ENCODE assay signal across 8 cellular contexts in the genomic region with DNA sequence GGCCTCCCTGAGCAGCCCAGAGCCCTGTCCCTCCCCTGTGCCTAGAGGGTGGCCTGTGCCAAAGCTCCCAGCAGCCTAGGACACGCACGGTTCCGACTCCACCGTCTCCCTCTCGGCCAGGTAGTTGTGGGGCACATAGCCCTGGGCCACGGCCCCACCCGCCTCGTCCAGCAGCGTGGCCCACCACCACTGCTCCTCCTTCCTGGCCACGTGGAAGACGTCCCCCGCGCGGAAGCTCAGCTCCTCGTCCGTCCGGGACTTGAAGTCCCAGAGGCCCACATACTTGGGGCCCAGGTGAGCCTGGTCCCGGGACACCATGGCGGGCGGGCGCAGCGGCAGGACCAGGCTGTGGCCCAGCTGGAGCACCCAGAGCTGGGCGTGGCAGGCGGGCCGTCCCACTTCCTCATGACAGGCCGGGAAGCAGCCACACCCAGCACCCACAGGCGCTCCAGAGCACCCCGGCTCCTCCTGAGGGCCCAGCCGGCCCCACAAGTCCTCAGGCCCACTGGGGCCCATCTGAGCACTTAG. TPM values are rescaled to one million over a fixed set of nuclear protein-coding genes. Genes with fewer than 3 reads are reported as not detected.
DNase-seq lines count a peak whose midpoint lies in the region; ATAC-seq and TF ChIP-seq lines count a peak whose summit lies in the region.

A gene (minus strand): TSS at position 380 of the 528 bp plus-strand sequence. CDS start 62 bp downstream, at position 318.

- no peak for TF ChIP-seq CTCF in ascending aorta (IDR thresholded peaks at IDR 0.05)
- TF ChIP-seq CTCF in lower leg skin (IDR thresholded peaks at IDR 0.05): no peak

- peaks cover 1% of the 10 kb centered on the region for H3K36me3 Mint-ChIP-seq in IgD-negative memory B cell

- TF ChIP-seq POLR2A in lower leg skin (IDR thresholded peaks at IDR 0.05): no peak

- no peaks in the 10 kb centered on the region for H3K27me3 Mint-ChIP-seq in IgD-negative memory B cell

- peak within 1 kb of the TSS; percentile 39 to 89 (median 77) for H3K27ac Mint-ChIP-seq in IgD-negative memory B cell

- H3K9me3 Mint-ChIP-seq in IgD-negative memory B cell: no peaks in the 10 kb centered on the region

- ATAC-seq in Right ventricle myocardium superior (ENCODE audit: poor library complexity) (peak; percentile 41), GM18907 (IDR thresholded peaks at IDR 0.05; ENCODE audit: unreplicated experiment) (no peak)

- H3K27ac ChIP-seq in ascending aorta (no peak within 1 kb of the TSS), urinary bladder (ENCODE audit: low read depth) (peak within 1 kb of the TSS; percentile 86)

- 27 to 64% methylated on average over 4 to 11 of the region's 29 CpGs for WGBS in lower leg skin, 2 donors
- WGBS in urinary bladder: 76% methylated on average over 29 of the region's 29 CpGs

- no peaks in the 10 kb centered on the region for H3K36me3 ChIP-seq in ascending aorta
- no peaks in the 10 kb centered on the region for H3K36me3 ChIP-seq in urinary bladder (ENCODE audit: insufficient read depth)

- H3K4me3 Mint-ChIP-seq in IgD-negative memory B cell: peak within 1 kb of the TSS; percentile 58 to 92 (median 82)

- peaks cover 2 to 7% (median 4%) of the 10 kb centered on the region in 3 donors for H3K4me1 Mint-ChIP-seq in IgD-negative memory B cell

- DNase-seq in Right ventricle myocardium superior (peak; percentile 81), cardiac septum (ENCODE audit: low spot score) (no peak), ascending aorta (ENCODE audit: low spot score in 2 of 2) (no peak), lower leg skin (ENCODE audit: low spot score in 2 of 2) (peak; percentile 72 to 94), DMS79 (lab: John Stamatoyannopoulos, UW) (no peak)

- peaks cover 8% of the 10 kb centered on the region for H3K27me3 ChIP-seq in ascending aorta

- intact Hi-C loops in Right ventricle myocardium superior (cut with DNase I): loop anchor here (5.0 kb wide), 1 partner anchor 75 kb away; no protein-coding TSS in a partner anchor
- intact Hi-C loops in cardiac septum (cut with DNase I): loop anchor here (2.0 to 10.0 kb wide), 4 partner anchors 75 to 585 kb away; a partner anchor contains a TSS
- intact Hi-C loops in ascending aorta (cut with DNase I): no loop called here
- intact Hi-C loops in lower leg skin (cut with DNase I; ENCODE audit: low total_unique reads): no loop called here

- H3K9me3 ChIP-seq in ascending aorta: no peaks in the 10 kb centered on the region

- H3K4me1 ChIP-seq in ascending aorta (peaks cover 0 to 2% of the 10 kb centered on the region in 2 donors), urinary bladder (ENCODE audit: insufficient read depth) (no peaks in the 10 kb centered on the region)

- peak within 1 kb of the TSS; percentile 5 to 32 for H3K4me3 ChIP-seq in ascending aorta
- peak within 1 kb of the TSS; percentile 29 for H3K4me3 ChIP-seq in lower leg skin (ENCODE audit: low read depth, poor library complexity, severe bottlenecking)
- H3K4me3 ChIP-seq in urinary bladder (ENCODE audit: low read depth, low read length): peak within 1 kb of the TSS; percentile 6

RNA-seq across cellular contexts. Expression of the gene that starts here (rescaled TPM):
- total RNA-seq in Right ventricle myocardium superior (0.13 TPM), cardiac septum (not detected), ascending aorta (not detected), lower leg skin (100 to 1,000 TPM in 1 of 4 donors, 10 to 100 TPM in 3; 72.4 to 101 (median 79.9) TPM), urinary bladder (2.8 TPM)
- polyA plus RNA-seq in IgD-negative memory B cell (1.3 TPM), urinary bladder (3.4 TPM)

Comparison
In these comparisons a context has a peak if more than half of its experiments do, and no peak if none do; other contexts are left out.
1. RNA of the gene that starts here (total RNA-seq): 72.4 to 101 TPM in lower leg skin; 2.8 TPM in urinary bladder (single experiment), 0.13 TPM in Right ventricle myocardium superior (single experiment), not detected in cardiac septum (single experiment) and not detected in ascending aorta (single experiment); every median in the first group is over 10 times any median in the second.
2. Peak in DNase-seq and ATAC-seq in Right ventricle myocardium superior; RNA of the gene not detected or under 1 TPM.
3. DNase-seq: peak in lower leg skin (2 of 2); none in cardiac septum (single experiment), ascending aorta (0 of 2) and DMS79 (single experiment).
4. intact Hi-C loops: an anchor here in Right ventricle myocardium superior (5.0 kb wide) and cardiac septum (2.0 to 10.0 kb wide); none called in ascending aorta and lower leg skin.
5. Peak in every context shown above with its lines, with median percentiles within 50 percentile points of each other: H3K4me3 ChIP-seq.